Comparison of ENCODE assay signal across 8 cellular contexts in the genomic region with DNA sequence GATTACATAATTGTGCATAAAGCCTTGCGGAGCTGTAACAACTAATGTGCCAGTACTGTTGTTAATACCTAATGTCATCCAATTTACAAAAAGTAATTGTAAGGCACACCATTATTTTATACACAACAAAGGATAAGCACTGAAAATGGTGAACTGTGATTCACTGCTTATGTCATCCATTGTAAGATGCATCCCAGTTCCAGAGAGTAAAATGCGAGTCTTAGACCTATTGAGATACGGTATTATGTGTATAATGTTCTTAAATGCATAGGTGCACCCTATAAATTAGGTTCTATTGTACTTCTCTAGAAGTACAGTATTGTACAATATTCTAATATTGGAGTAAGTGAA. TPM values are rescaled to one million over a fixed set of nuclear protein-coding genes. Genes with fewer than 3 reads are reported as not detected.
DNase-seq lines count a peak whose midpoint lies in the region; ATAC-seq, FAIRE-seq and TF ChIP-seq lines count a peak whose summit lies in the region.

No MANE protein-coding gene starts in this region.

- H3K9me3 ChIP-seq in Caco-2 (no peaks in the 10 kb centered on the region), MM.1S (replicated peaks; ENCODE audit: insufficient read depth, low read length) (no peaks in the 10 kb centered on the region), K562 (replicated peaks; ENCODE audit: control insufficient read depth, insufficient read depth, low read depth, low read length) (no peaks in the 10 kb centered on the region), liver (ENCODE audit: control insufficient read depth in 4 of 4, low read length in 3 of 4) (no peaks in the 10 kb centered on the region), upper lobe of left lung (no peaks in the 10 kb centered on the region)

- H3K4me3 ChIP-seq in Caco-2 (ENCODE audit: low read depth, low read length) (peak overlapping the region; percentile 74), MM.1S (ENCODE audit: low read length) (peak overlapping the region; percentile 85), K562 (peak overlapping the region; percentile 68), liver (ENCODE audit: low read depth in 1 of 3, low read length in 3 of 3) (peak overlapping the region; percentile 79 to 92 (median 91)), upper lobe of left lung (peak overlapping the region; percentile 24 to 74 (median 66))

- no peak for TF ChIP-seq RAD21 in K562 (CRISPR knock-in tag; conservative IDR thresholded peaks at IDR 0.05 in 1 of 2, IDR thresholded peaks at IDR 0.05 in 1 of 2)
- TF ChIP-seq RAD21 in liver (IDR thresholded peaks at IDR 0.05), result no peak

- CTCF ChIA-PET in Caco-2 (lab: Charles Lee) (interaction anchor here (1.1 to 2.0 kb wide), 5 partner anchors 16 to 270 kb away, joined by 4 to 10 read pairs (median 8); a partner anchor contains a TSS), K562 (lab: Yijun Ruan, JAX; ENCODE audit: low intra/inter-chr PET ratio) (interaction anchor here (0.6 kb wide), 1 partner anchor 265 kb away, joined by 4 read pairs; no protein-coding TSS in a partner anchor)

- H3K9me1 ChIP-seq in K562 (ENCODE audit: control insufficient read depth, insufficient read depth, low read length), result no peaks in the 10 kb centered on the region

- TF ChIP-seq POLR2A in K562 (conservative IDR thresholded peaks at IDR 0.05) (no peak), upper lobe of left lung (IDR thresholded peaks at IDR 0.05) (no peak)

- peaks cover 11% of the 10 kb centered on the region for H3K4me1 Mint-ChIP-seq in Caco-2 (ENCODE audit: low read depth, unreplicated experiment)

- in situ Hi-C loops in K562 (cut with MboI), result no loop called here

- BruUV-seq in Caco-2 (replicated peaks; lab: Mats Ljungman, UMichigan), result TSS peak; percentile 84
- BruUV-seq in K562 (replicated peaks; lab: Mats Ljungman, UMichigan), result TSS peak; percentile 68

- H3K79me2 ChIP-seq in MM.1S (ENCODE audit: low read length), result peaks cover 12% of the 10 kb centered on the region
- H3K79me2 ChIP-seq in K562 (ENCODE audit: control insufficient read depth, insufficient read depth, low read length), result peaks cover 16% of the 10 kb centered on the region

- H3K9ac ChIP-seq in MM.1S (ENCODE audit: low read length), result peak overlapping the region; percentile 73
- peak overlapping the region; percentile 89 to 95 for H3K9ac ChIP-seq in K562 (ENCODE audit: insufficient read depth in 1 of 2, low read depth in 2 of 2, low read length in 2 of 2)
- H3K9ac ChIP-seq in liver (ENCODE audit: low read depth in 1 of 2, low read length in 2 of 2), result peak overlapping the region; percentile 95 to 97

- FAIRE-seq in K562 (lab: Jason Lieb, UNC), result no peak

- POLR2A ChIA-PET in Caco-2 (lab: Charles Lee) (interaction anchor here (0.6 to 3.0 kb wide), 12 partner anchors 11 to 1038 kb away, joined by 4 to 60 read pairs (median 14); a partner anchor contains a TSS), K562 (lab: Yijun Ruan, JAX) (interaction anchor here (0.6 to 2.8 kb wide), 7 partner anchors 10 to 126 kb away, joined by 3 to 19 read pairs (median 10); a partner anchor contains a TSS)

- H3K27me3 ChIP-seq in Caco-2 (replicated peaks; ENCODE audit: control insufficient read depth, insufficient read depth, low read length), result no peaks in the 10 kb centered on the region
- no peaks in the 10 kb centered on the region for H3K27me3 ChIP-seq in MM.1S (replicated peaks; ENCODE audit: insufficient read depth, low read length)
- H3K27me3 ChIP-seq in K562 (ENCODE audit: control insufficient read depth in 2 of 2, insufficient read depth in 2 of 2, low read length in 2 of 2), result no peaks in the 10 kb centered on the region
- H3K27me3 ChIP-seq in liver (ENCODE audit: control insufficient read depth in 4 of 4, insufficient read depth in 4 of 4, low read length in 3 of 4), result no peaks in the 10 kb centered on the region
- no peaks in the 10 kb centered on the region for H3K27me3 ChIP-seq in upper lobe of left lung

- peak overlapping the region; percentile 82 for H2AFZ ChIP-seq in MM.1S (ENCODE audit: low read length)
- H2AFZ ChIP-seq in K562 (ENCODE audit: low read depth, low read length), result peak overlapping the region; percentile 94

- H3K4me3 Mint-ChIP-seq in Caco-2 (ENCODE audit: unreplicated experiment), result peak overlapping the region; percentile 92

- intact Hi-C loops in Caco-2 (cut with micrococcal nuclease; ENCODE audit: unreplicated experiment) (loop anchor here (1.0 to 2.0 kb wide), 7 partner anchors 11 to 339 kb away; a partner anchor contains a TSS), K562 (cut with micrococcal nuclease) (loop anchor here (1.0 to 5.0 kb wide), 4 partner anchors 14 to 338 kb away; a partner anchor contains a TSS)

- peaks cover 8% of the 10 kb centered on the region; the same call in 1 of the 2 replicates for H3F3A ChIP-seq in MM.1S (ENCODE audit: insufficient read depth, low read length)

- TF ChIP-seq CTCF in Caco-2 (IDR thresholded peaks at IDR 0.05; ENCODE audit: insufficient read depth in 1 of 2, low read depth in 1 of 2, low read length in 1 of 2, severe bottlenecking in 1 of 2, unreplicated experiment in 1 of 2) (no peak), MM.1S (IDR thresholded peaks at IDR 0.05; ENCODE audit: low read length) (no peak), K562 (IDR thresholded peaks at IDR 0.05 in 2 of 3, conservative IDR thresholded peaks at IDR 0.05 in 1 of 3; ENCODE audit: insufficient read depth in 2 of 3, low read depth in 1 of 3, low read length in 3 of 3) (no peak), liver (IDR thresholded peaks at IDR 0.05; ENCODE audit: low read depth, low read length, missing input control) (no peak), upper lobe of left lung (IDR thresholded peaks at IDR 0.05) (no peak)

- no peaks in the 10 kb centered on the region for H3K27me3 Mint-ChIP-seq in Caco-2 (ENCODE audit: insufficient read depth, unreplicated experiment)

- H3K27ac ChIP-seq in MM.1S (ENCODE audit: low read length) (peak overlapping the region; percentile 82; the same call in 1 of the 2 replicates), K562 (ENCODE audit: extremely low read depth, low read depth, low read length) (peak overlapping the region; percentile 86), liver (ENCODE audit: low read depth in 1 of 2, low read length in 2 of 2) (peak overlapping the region; percentile 86 to 88), upper lobe of left lung (peak overlapping the region; percentile 86 to 92 (median 88))

- no peaks in the 10 kb centered on the region for H3K9me2 ChIP-seq in MM.1S (replicated peaks; ENCODE audit: insufficient read depth, low read length)

- TF ChIP-seq EP300 in K562 (IDR thresholded peaks at IDR 0.05; ENCODE audit: low read length), result no peak
- TF ChIP-seq EP300 in upper lobe of left lung (IDR thresholded peaks at IDR 0.05), result no peak

- H4K20me1 ChIP-seq in MM.1S (ENCODE audit: insufficient read depth, low read length), result no peaks in the 10 kb centered on the region
- no peaks in the 10 kb centered on the region for H4K20me1 ChIP-seq in K562 (replicated peaks; ENCODE audit: control insufficient read depth, insufficient read depth, low read length)

- peaks cover 53% of the 10 kb centered on the region for H3K36me3 Mint-ChIP-seq in Caco-2 (ENCODE audit: insufficient read depth, unreplicated experiment)

- no peaks in the 10 kb centered on the region for H3K4me1 ChIP-seq in Caco-2
- no peaks in the 10 kb centered on the region for H3K4me1 ChIP-seq in MM.1S (ENCODE audit: low read length)
- peaks cover 0 to 4% of the 10 kb centered on the region in 2 experiments; a peak in 2 of 5 replicates for H3K4me1 ChIP-seq in K562 (replicated peaks in 1 of 2; ENCODE audit: control insufficient read depth in 2 of 2, insufficient read depth in 2 of 2, low read length in 2 of 2)
- peaks cover 0 to 8% (median 7%) of the 10 kb centered on the region in 4 donors for H3K4me1 ChIP-seq in liver (ENCODE audit: control insufficient read depth in 4 of 4, insufficient read depth in 4 of 4, low read length in 3 of 4)
- H3K4me1 ChIP-seq in upper lobe of left lung, result peaks cover 6 to 18% (median 8%) of the 10 kb centered on the region in 4 donors

- no peak for ATAC-seq in K562
- ATAC-seq in upper lobe of left lung (ENCODE audit: low FRiP score in 2 of 2), result no peak

- no peaks in the 10 kb centered on the region for H3K9me3 Mint-ChIP-seq in Caco-2 (ENCODE audit: unreplicated experiment)

- peak in 1 of 2 experiments; percentile 4 for DNase-seq in Caco-2
- no peak for DNase-seq in MM.1S
- peak in 1 of 4 experiments; percentile 25 for DNase-seq in K562 (ENCODE audit: extremely low read depth in 1 of 4, low spot score in 3 of 4)
- DNase-seq in upper lobe of left lung, result no peak
- no peak for DNase-seq in cerebellar nuclear complex (lab: John Stamatoyannopoulos, UW)
- no peak for DNase-seq in SKM-1 (lab: John Stamatoyannopoulos, UW; ENCODE audit: unreplicated experiment)
- no peak for DNase-seq in UCSD-AML1 (lab: John Stamatoyannopoulos, UW; ENCODE audit: unreplicated experiment)

- H3K27ac Mint-ChIP-seq in Caco-2 (ENCODE audit: unreplicated experiment), result peak overlapping the region; percentile 98

- H3K36me3 ChIP-seq in Caco-2 (ENCODE audit: control insufficient read depth, insufficient read depth, low read length) (no peaks in the 10 kb centered on the region), MM.1S (replicated peaks; ENCODE audit: insufficient read depth, low read length) (no peaks in the 10 kb centered on the region), K562 (ENCODE audit: control insufficient read depth, insufficient read depth, low read length) (peaks cover 28% of the 10 kb centered on the region), liver (ENCODE audit: control insufficient read depth in 4 of 4, insufficient read depth in 3 of 4, low read depth in 1 of 4, low read length in 3 of 4) (peaks cover 1 to 14% (median 7%) of the 10 kb centered on the region in 4 donors), upper lobe of left lung (peaks cover 0 to 24% (median 7%) of the 10 kb centered on the region in 4 donors)

- peak overlapping the region; percentile 73 for H3K4me2 ChIP-seq in MM.1S (ENCODE audit: low read depth, low read length)
- peak overlapping the region; percentile 82 for H3K4me2 ChIP-seq in K562 (ENCODE audit: insufficient read depth, low read length)

- 0% methylated on average over 3 of the region's 3 CpGs for WGBS in K562 (ENCODE audit: insufficient coverage, low coverage, missing lambda C conversion rate)
- 2% methylated on average over 3 of the region's 3 CpGs for WGBS in liver
- whole genome bisulfite sequencing in upper lobe of left lung, 2 donors, result 1% methylated on average over 3 of the region's 3 CpGs

RNA-seq across cellular contexts. Expression of a gene that starts 0.4 kb away (rescaled TPM):
- total RNA-seq in Caco-2 (2022), result 41.1 and 49.4 TPM in 2 replicates
- total RNA-seq in K562 (2011; cell fraction: chromatin; rRNA removed; ENCODE audit: low replicate concordance), result 38.2 and 98.6 TPM in 2 replicates
- total RNA-seq in K562 (2011; cell fraction: nucleolus; rRNA removed), result 22.8 and 23.0 TPM in 2 replicates
- 39.4 and 41.8 TPM in 2 replicates for total RNA-seq in K562 (2011; cell fraction: nucleoplasm; rRNA removed)
- total RNA-seq in K562 (2014; rRNA removed), result 19.7 and 21.4 TPM in 2 replicates
- total RNA-seq in K562 (2014; rRNA removed; fragmentation: Illumina TruSeq; extraction: Trizol), result 26.2 and 29.4 TPM in 2 replicates
- total RNA-seq in K562 (2015; rRNA removed; fragmentation: Illumina TruSeq; extraction: Trizol), result 24.1 and 25.3 TPM in 2 replicates
- 26.9 and 29.9 TPM in 2 replicates for total RNA-seq in K562 (2021)
- polyA plus RNA-seq in K562 (2011; rRNA removed), result 41.4 and 50.5 TPM in 2 replicates
- polyA plus RNA-seq in K562 (2011; cell fraction: cytosol; rRNA removed), result 13.3 and 27.0 TPM in 2 replicates
- polyA plus RNA-seq in K562 (2011; cell fraction: nucleus; rRNA removed), result 72.0 and 133 TPM in 2 replicates
- 24.6 and 29.3 TPM in 2 replicates for polyA plus RNA-seq in K562 (2012)
- polyA plus RNA-seq in K562 (2014; fragmentation: Illumina TruSeq; extraction: Trizol), result 37.9 and 45.8 TPM in 2 replicates
- polyA plus RNA-seq in K562 (2014; fragmentation: Nextera tagmentation; extraction: Ambion mirVana), result 10 to 100 TPM; 25.2 to 34.6 TPM
- 38.1 and 38.6 TPM in 2 replicates for polyA plus RNA-seq in K562 (2014; rRNA removed)
- polyA minus RNA-seq in K562 (2011; rRNA and poly(A)+ RNA removed), result 22.2 and 28.8 TPM in 2 replicates
- 7.4 and 7.8 TPM in 2 replicates for polyA minus RNA-seq in K562 (2011; cell fraction: cytosol; rRNA and poly(A)+ RNA removed)
- 8.9 and 19.3 TPM in 2 replicates for polyA minus RNA-seq in K562 (2011; cell fraction: nucleus; rRNA and poly(A)+ RNA removed)
- total RNA-seq in liver, result 1 to 10 TPM; 7.1 to 7.2 TPM
- 10 to 100 TPM in 1 of 2 donors, 1 to 10 TPM in 1; 5.6 to 13.3 TPM for polyA plus RNA-seq in liver
- 10 to 100 TPM; 11.6 to 31.4 (median 17.6) TPM for total RNA-seq in upper lobe of left lung

RNA-seq across cellular contexts. Expression of a gene that starts 10.8 kb away (rescaled TPM):
- total RNA-seq in Caco-2 (2022), result 111 and 118 TPM in 2 replicates
- total RNA-seq in K562 (2011; cell fraction: chromatin; rRNA removed; ENCODE audit: low replicate concordance), result 95.2 and 176 TPM in 2 replicates
- 63.4 and 71.2 TPM in 2 replicates for total RNA-seq in K562 (2011; cell fraction: nucleolus; rRNA removed)
- 120 and 156 TPM in 2 replicates for total RNA-seq in K562 (2011; cell fraction: nucleoplasm; rRNA removed)
- total RNA-seq in K562 (2014; rRNA removed), result 60.9 and 68.3 TPM in 2 replicates
- total RNA-seq in K562 (2014; rRNA removed; fragmentation: Illumina TruSeq; extraction: Trizol), result 107 and 126 TPM in 2 replicates
- 68.4 and 77.4 TPM in 2 replicates for total RNA-seq in K562 (2015; rRNA removed; fragmentation: Illumina TruSeq; extraction: Trizol)
- total RNA-seq in K562 (2021), result 49.8 and 51.8 TPM in 2 replicates
- 152 and 175 TPM in 2 replicates for polyA plus RNA-seq in K562 (2011; rRNA removed)
- polyA plus RNA-seq in K562 (2011; cell fraction: cytosol; rRNA removed), result 60.0 and 163 TPM in 2 replicates
- 90.2 and 97.9 TPM in 2 replicates for polyA plus RNA-seq in K562 (2011; cell fraction: nucleus; rRNA removed)
- polyA plus RNA-seq in K562 (2012), result 39.0 and 113 TPM in 2 replicates
- polyA plus RNA-seq in K562 (2014; fragmentation: Illumina TruSeq; extraction: Trizol), result 87.6 and 95.2 TPM in 2 replicates
- 10 to 100 TPM; 80.7 to 81.0 TPM for polyA plus RNA-seq in K562 (2014; fragmentation: Nextera tagmentation; extraction: Ambion mirVana)
- 89.1 and 93.4 TPM in 2 replicates for polyA plus RNA-seq in K562 (2014; rRNA removed)
- 97.4 and 132 TPM in 2 replicates for polyA minus RNA-seq in K562 (2011; rRNA and poly(A)+ RNA removed)
- polyA minus RNA-seq in K562 (2011; cell fraction: cytosol; rRNA and poly(A)+ RNA removed), result 35.6 and 41.5 TPM in 2 replicates
- polyA minus RNA-seq in K562 (2011; cell fraction: nucleus; rRNA and poly(A)+ RNA removed), result 49.9 and 73.2 TPM in 2 replicates
- total RNA-seq in liver, result 10 to 100 TPM; 14.5 to 31.0 TPM
- polyA plus RNA-seq in liver, result 10 to 100 TPM; 14.9 to 16.5 TPM
- total RNA-seq in upper lobe of left lung, result 10 to 100 TPM; 27.1 to 50.5 (median 44.7) TPM

RNA-seq across cellular contexts. Expression of a gene that starts 38.1 kb away (rescaled TPM):
- total RNA-seq in Caco-2 (2022) (20.6 and 27.2 TPM in 2 replicates), K562 (2014; rRNA removed) (4.8 and 8.3 TPM in 2 replicates), K562 (2014; rRNA removed; fragmentation: Illumina TruSeq; extraction: Trizol) (16.4 and 17.1 TPM in 2 replicates), K562 (2015; rRNA removed; fragmentation: Illumina TruSeq; extraction: Trizol) (8.0 and 12.5 TPM in 2 replicates), K562 (2021) (11.7 and 13.8 TPM in 2 replicates), liver (1 to 10 TPM; 5.2 to 8.3 TPM), upper lobe of left lung (10 to 100 TPM in 4 of 6 donors, 1 to 10 TPM in 2; 8.1 to 28.4 (median 17.7) TPM)
- total RNA-seq in K562 (2011; cell fraction: chromatin; rRNA removed; ENCODE audit: low replicate concordance), result 15.0 and 30.0 TPM in 2 replicates
- 10.4 and 11.8 TPM in 2 replicates for total RNA-seq in K562 (2011; cell fraction: nucleolus; rRNA removed)
- 20.8 and 26.3 TPM in 2 replicates for total RNA-seq in K562 (2011; cell fraction: nucleoplasm; rRNA removed)
- polyA plus RNA-seq in K562 (2011; rRNA removed) (11.6 and 12.2 TPM in 2 replicates), K562 (2014; fragmentation: Illumina TruSeq; extraction: Trizol) (6.6 and 9.3 TPM in 2 replicates), K562 (2014; fragmentation: Nextera tagmentation; extraction: Ambion mirVana) (1 to 10 TPM; 5.6 to 6.0 TPM), K562 (2014; rRNA removed) (5.8 and 7.5 TPM in 2 replicates), liver (1 to 10 TPM; 2.5 to 3.3 TPM)
- polyA plus RNA-seq in K562 (2011; cell fraction: cytosol; rRNA removed), result 5.1 and 6.9 TPM in 2 replicates
- 7.6 and 9.4 TPM in 2 replicates for polyA plus RNA-seq in K562 (2011; cell fraction: nucleus; rRNA removed)
- polyA plus RNA-seq in K562 (2012), result 7.0 and 13.3 TPM in 2 replicates
- 33.3 and 33.5 TPM in 2 replicates for polyA minus RNA-seq in K562 (2011; rRNA and poly(A)+ RNA removed)
- polyA minus RNA-seq in K562 (2011; cell fraction: cytosol; rRNA and poly(A)+ RNA removed), result 8.9 and 11.3 TPM in 2 replicates
- 9.0 and 16.3 TPM in 2 replicates for polyA minus RNA-seq in K562 (2011; cell fraction: nucleus; rRNA and poly(A)+ RNA removed)
